ENCODE assay signal across 1 cellular context in genomic region chr22:19919701-19920363, GRCh38.
TF ChIP-seq lines count a peak whose summit lies in the region.

No MANE protein-coding gene starts in this region.

TF ChIP-seq in K562, 482 proteins besides CTCF, POLR2A, EP300 and RAD21:
- TF ChIP-seq PTTG1 (tag; IDR thresholded peaks at IDR 0.05; ENCODE audit: low read depth), result no peak
- 0 out of 4 replicates have a peak, but pooled peaks of 1 of the 2 experiments have one; percentile 17 for TF ChIP-seq SRF (CRISPR knock-in tag; IDR thresholded peaks at IDR 0.05)
- no peak for TF ChIP-seq ZBTB8A (IDR thresholded peaks at IDR 0.05; ENCODE audit: partially characterized antibody)
- TF ChIP-seq NR0B1 (IDR thresholded peaks at IDR 0.05; ENCODE audit: partially characterized antibody), result no peak
- 0 out of 2 replicates have a peak, but pooled peaks have one; percentile 57 for TF ChIP-seq TAF15 (IDR thresholded peaks at IDR 0.05; ENCODE audit: low read depth, low read length)
- TF ChIP-seq WHSC1 (IDR thresholded peaks at IDR 0.05; ENCODE audit: low read length), result peak; percentile 61
- no peak for TF ChIP-seq BACH1 (tag; IDR thresholded peaks at IDR 0.05)
- no peak for TF ChIP-seq MYBL2 (IDR thresholded peaks at IDR 0.05; ENCODE audit: low read depth)
- 0 out of 2 replicates have a peak, but pooled peaks have one; percentile 42 for TF ChIP-seq MYBL2 (CRISPR knock-in tag; IDR thresholded peaks at IDR 0.05; ENCODE audit: borderline replicate concordance)
- 0 out of 2 replicates have a peak, but pooled peaks have one; percentile 43 for TF ChIP-seq CEBPG (CRISPR knock-in tag; IDR thresholded peaks at IDR 0.05)
- no peak for TF ChIP-seq CEBPG (tag; conservative IDR thresholded peaks at IDR 0.05 in 1 of 2, IDR thresholded peaks at IDR 0.05 in 1 of 2)
- no peak for TF ChIP-seq FUS (optimal IDR thresholded peaks at IDR 0.05; ENCODE audit: low read depth, low read length)
- TF ChIP-seq ID3 (CRISPR knock-in tag; IDR thresholded peaks at IDR 0.05), result no peak
- TF ChIP-seq ID3 (tag; IDR thresholded peaks at IDR 0.05), result 0 out of 2 replicates have a peak, but pooled peaks have one; percentile 20
- 0 out of 2 replicates have a peak, but pooled peaks have one; percentile 32 for TF ChIP-seq THAP12 (CRISPR knock-in tag; IDR thresholded peaks at IDR 0.05)
- TF ChIP-seq ATF2 (CRISPR knock-in tag; IDR thresholded peaks at IDR 0.05), result peak; percentile 49; the same call in 1 of the 2 replicates
- no peak for TF ChIP-seq ZBTB17 (CRISPR knock-in tag; IDR thresholded peaks at IDR 0.05)
- TF ChIP-seq RBFOX2 (IDR thresholded peaks at IDR 0.05; ENCODE audit: low read depth, low read length), result peak; percentile 23; the same call in 1 of the 2 replicates
- 0 out of 2 replicates have a peak, but pooled peaks have one; percentile 66 for TF ChIP-seq IRF2 (CRISPR knock-in tag; IDR thresholded peaks at IDR 0.05)
